ENCODE assay signal across 9 cellular contexts in the genomic region with DNA sequence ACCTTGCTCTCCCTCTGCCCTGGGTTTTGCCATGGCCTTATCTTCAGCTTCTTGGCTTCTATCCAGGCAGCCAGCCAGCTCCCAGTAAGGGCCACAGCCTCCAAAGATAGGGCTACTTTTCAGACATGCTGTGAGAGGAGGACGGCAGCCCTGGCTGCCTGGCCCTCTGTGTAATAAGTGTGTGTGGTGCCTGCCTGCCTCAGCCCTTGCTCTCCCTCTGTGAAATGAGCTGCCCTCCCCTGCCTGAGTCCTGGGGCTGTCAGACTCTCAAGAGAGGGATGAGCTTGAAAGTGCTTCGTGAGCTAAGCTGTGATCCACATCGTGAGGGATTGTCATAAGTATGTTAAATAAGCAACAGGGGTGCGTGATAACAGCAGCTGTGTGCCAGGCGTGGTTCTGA. TPM values are rescaled to one million over a fixed set of nuclear protein-coding genes. Genes with fewer than 3 reads are reported as not detected.
DNase-seq lines count a peak whose midpoint lies in the region; ATAC-seq, FAIRE-seq and TF ChIP-seq lines count a peak whose summit lies in the region.
"Had no signal": no experiment of that assay in that cellular context is flagged by ENCODE, and none has a peak within 500 bp of the region (broad histone marks: within the 10 kb centered on the region; RNA-seq: fewer than 3 reads in every experiment).

No MANE protein-coding gene starts in this region.

- POLR2A ChIA-PET in endothelial cell of umbilical vein (lab: Charles Lee): interaction anchor here (1.2 kb wide), 1 partner anchor 29 kb away, joined by 3 read pairs; no protein-coding TSS in a partner anchor
- POLR2A ChIA-PET in activated CD4-positive, alpha-beta T cell treated with anti-CD3 and anti-CD28 coated beads for 36 hours (lab: Charles Lee): no interaction called here

- no peak overlapping the region for H2AFZ ChIP-seq in endothelial cell of umbilical vein (ENCODE audit: low read depth, low read length)

- H3K79me2 ChIP-seq in endothelial cell of umbilical vein (ENCODE audit: control insufficient read depth, insufficient read depth, low read length): peaks cover 30% of the 10 kb centered on the region

- H3K27ac ChIP-seq in endothelial cell of umbilical vein (ENCODE audit: insufficient read depth, low read depth, low read length) (no peak overlapping the region), uterus (peak overlapping the region; percentile 71 to 72)

- H3K27me3 ChIP-seq in endothelial cell of umbilical vein (ENCODE audit: control insufficient read depth in 2 of 2, insufficient read depth in 2 of 2, low read length in 2 of 2): no peaks in the 10 kb centered on the region
- H3K27me3 ChIP-seq in uterus: no peaks in the 10 kb centered on the region

- peak overlapping the region; percentile 82 for H3K27ac Mint-ChIP-seq in mesothelial cell of epicardium
- no peak overlapping the region for H3K27ac Mint-ChIP-seq in activated CD4-positive, alpha-beta T cell treated with anti-CD3 and anti-CD28 coated beads for 36 hours
- H3K27ac Mint-ChIP-seq: activated naive CD4-positive, alpha-beta T cell treated with anti-CD3 and anti-CD28 coated beads, Interleukin-2, amount 10 ng/mL, durations not matched to agents 7 days and 5 days had no signal

- H3K4me1 Mint-ChIP-seq in mesothelial cell of epicardium: peaks cover 55% of the 10 kb centered on the region
- no peaks in the 10 kb centered on the region for H3K4me1 Mint-ChIP-seq in activated CD4-positive, alpha-beta T cell treated with anti-CD3 and anti-CD28 coated beads for 36 hours
- H3K4me1 Mint-ChIP-seq: activated naive CD4-positive, alpha-beta T cell treated with anti-CD3 and anti-CD28 coated beads, Interleukin-2, amount 10 ng/mL, durations not matched to agents 7 days and 5 days had no signal

- BruUV-seq in endothelial cell of umbilical vein (replicated peaks; lab: Mats Ljungman, UMichigan): no TSS peak

- no peaks in the 10 kb centered on the region for H3K9me3 Mint-ChIP-seq in mesothelial cell of epicardium
- no peaks in the 10 kb centered on the region for H3K9me3 Mint-ChIP-seq in activated CD4-positive, alpha-beta T cell treated with anti-CD3 and anti-CD28 coated beads for 36 hours (ENCODE audit: low read depth)
- H3K9me3 Mint-ChIP-seq: activated naive CD4-positive, alpha-beta T cell treated with anti-CD3 and anti-CD28 coated beads, Interleukin-2, amount 10 ng/mL, durations not matched to agents 7 days and 5 days had no signal

- ATAC-seq in GM18505 (IDR thresholded peaks at IDR 0.05; ENCODE audit: unreplicated experiment): no peak
- no peak for ATAC-seq in activated CD4-positive, alpha-beta T cell treated with anti-CD3 and anti-CD28 coated beads for 36 hours

- H3K4me3 ChIP-seq in endothelial cell of umbilical vein (replicated peaks in 1 of 3; ENCODE audit: insufficient read depth in 1 of 3, low read depth in 1 of 3, low read length in 3 of 3): no peak overlapping the region
- no peak overlapping the region for H3K4me3 ChIP-seq in uterus

- H3K27me3 Mint-ChIP-seq in mesothelial cell of epicardium (ENCODE audit: low read depth): no peaks in the 10 kb centered on the region
- H3K27me3 Mint-ChIP-seq in activated CD4-positive, alpha-beta T cell treated with anti-CD3 and anti-CD28 coated beads for 36 hours: no peaks in the 10 kb centered on the region
- H3K27me3 Mint-ChIP-seq: activated naive CD4-positive, alpha-beta T cell treated with anti-CD3 and anti-CD28 coated beads, Interleukin-2, amount 10 ng/mL, durations not matched to agents 7 days and 5 days had no signal

- H3K9ac ChIP-seq in endothelial cell of umbilical vein (replicated peaks; ENCODE audit: extremely low read depth, insufficient read depth, low read length): no peak overlapping the region

- CTCF ChIA-PET in endothelial cell of umbilical vein (lab: Charles Lee): interaction anchor here (0.6 to 8.9 kb wide), 7 partner anchors 8 to 147 kb away, joined by 3 to 70 read pairs (median 3); no protein-coding TSS in a partner anchor
- CTCF ChIA-PET in activated CD4-positive, alpha-beta T cell treated with anti-CD3 and anti-CD28 coated beads for 36 hours (lab: Charles Lee): interaction anchor here (0.5 to 1.4 kb wide), 7 partner anchors 9 to 66 kb away, joined by 3 to 5 read pairs (median 3); partner anchors contain the start of gene RPS14

- intact Hi-C loops in endothelial cell of umbilical vein (cut with micrococcal nuclease): no loop called here
- intact Hi-C loops in uterus (cut with DNase I; ENCODE audit: low total_unique reads): no loop called here
- intact Hi-C loops in activated CD4-positive, alpha-beta T cell treated with anti-CD3 and anti-CD28 coated beads for 36 hours (cut with DNase I, micrococcal nuclease): no loop called here

- peaks cover 0 to 3% of the 10 kb centered on the region in 2 experiments for H3K36me3 ChIP-seq in endothelial cell of umbilical vein (ENCODE audit: control insufficient read depth in 2 of 2, extremely low read depth in 1 of 2, insufficient read depth in 2 of 2, low read length in 2 of 2)
- H3K36me3 ChIP-seq in uterus: no peaks in the 10 kb centered on the region

- peaks cover 65% of the 10 kb centered on the region for H3K4me1 ChIP-seq in endothelial cell of umbilical vein (ENCODE audit: control insufficient read depth, extremely low read depth, insufficient read depth, low read length)
- peaks cover 6 to 25% of the 10 kb centered on the region in 2 donors for H3K4me1 ChIP-seq in uterus

- no peaks in the 10 kb centered on the region for H4K20me1 ChIP-seq in endothelial cell of umbilical vein (replicated peaks; ENCODE audit: control insufficient read depth, extremely low read depth, insufficient read depth, low read length)

- dilution Hi-C loops in endothelial cell of umbilical vein (cut with MboI; ENCODE audit: extremely low pct_ligation_motif_present, low sequenced_read_pairs): no loop called here

- TF ChIP-seq CTCF in endothelial cell of umbilical vein (IDR thresholded peaks at IDR 0.05; ENCODE audit: extremely low read depth in 1 of 2, insufficient read depth in 1 of 2, low read depth in 1 of 2, low read length in 2 of 2): no peak
- TF ChIP-seq CTCF in mesothelial cell of epicardium (IDR thresholded peaks at IDR 0.05; ENCODE audit: unreplicated experiment): no peak
- no peak for TF ChIP-seq CTCF in uterus (IDR thresholded peaks at IDR 0.05)

- FAIRE-seq in endothelial cell of umbilical vein (lab: Jason Lieb, UNC): peak; percentile 82

- H3K36me3 Mint-ChIP-seq in mesothelial cell of epicardium: no peaks in the 10 kb centered on the region
- no peaks in the 10 kb centered on the region for H3K36me3 Mint-ChIP-seq in activated CD4-positive, alpha-beta T cell treated with anti-CD3 and anti-CD28 coated beads for 36 hours (ENCODE audit: low read depth)
- H3K36me3 Mint-ChIP-seq: activated naive CD4-positive, alpha-beta T cell treated with anti-CD3 and anti-CD28 coated beads, Interleukin-2, amount 10 ng/mL, durations not matched to agents 7 days and 5 days had no signal

- DNase-seq in NCI-H82 (lab: John Stamatoyannopoulos, UW) (peak; percentile 48), NCI-H82 treated with DMSO at 0.1 percent for 48 hours (lab: John Stamatoyannopoulos, UW; ENCODE audit: unreplicated experiment) (no peak), endothelial cell of umbilical vein (ENCODE audit: low read depth, low spot score) (peak; percentile 44), mesothelial cell of epicardium (ENCODE audit: low spot score in 2 of 2, unreplicated experiment in 2 of 2) (no peak), uterus (no peak), retina (no peak)
- DNase-seq in activated CD4-positive, alpha-beta T cell treated with anti-CD3 and anti-CD28 coated beads for 36 hours: no peak
- DNase-seq: activated naive CD4-positive, alpha-beta T cell treated with anti-CD3 and anti-CD28 coated beads, Interleukin-2, amount 10 ng/mL, durations not matched to agents 7 days and 5 days had no signal

- H3K4me2 ChIP-seq in endothelial cell of umbilical vein (ENCODE audit: insufficient read depth, low read length): no peak overlapping the region

- H3K9me3 ChIP-seq in endothelial cell of umbilical vein (replicated peaks; ENCODE audit: control insufficient read depth, insufficient read depth, low read length): no peaks in the 10 kb centered on the region
- no peaks in the 10 kb centered on the region for H3K9me3 ChIP-seq in uterus

- H3K4me3 Mint-ChIP-seq in mesothelial cell of epicardium: no peak overlapping the region
- no peak overlapping the region for H3K4me3 Mint-ChIP-seq in activated CD4-positive, alpha-beta T cell treated with anti-CD3 and anti-CD28 coated beads for 36 hours
- H3K4me3 Mint-ChIP-seq: activated naive CD4-positive, alpha-beta T cell treated with anti-CD3 and anti-CD28 coated beads, Interleukin-2, amount 10 ng/mL, durations not matched to agents 7 days and 5 days had no signal

- TF ChIP-seq POLR2A in endothelial cell of umbilical vein (IDR thresholded peaks at IDR 0.05; ENCODE audit: low read depth, low read length): no peak
- no peak for TF ChIP-seq POLR2A in uterus (IDR thresholded peaks at IDR 0.05)
- TF ChIP-seq POLR2A in GM18505 (IDR thresholded peaks at IDR 0.05; ENCODE audit: borderline replicate concordance, extremely low read depth, insufficient read depth, insufficient read length): no peak

- no peaks in the 10 kb centered on the region for H3K9me1 ChIP-seq in endothelial cell of umbilical vein (replicated peaks; ENCODE audit: control insufficient read depth, extremely low read depth, insufficient read depth, low read length)

TF ChIP-seq in endothelial cell of umbilical vein, 7 proteins besides CTCF, POLR2A, EP300 and RAD21 (continues in another document):
- TF ChIP-seq, protein P1, sequence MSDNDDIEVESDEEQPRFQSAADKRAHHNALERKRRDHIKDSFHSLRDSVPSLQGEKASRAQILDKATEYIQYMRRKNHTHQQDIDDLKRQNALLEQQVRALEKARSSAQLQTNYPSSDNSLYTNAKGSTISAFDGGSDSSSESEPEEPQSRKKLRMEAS (IDR thresholded peaks at IDR 0.05; ENCODE audit: insufficient read depth, insufficient read length): no peak
- TF ChIP-seq MYC (IDR thresholded peaks at IDR 0.05; ENCODE audit: low read depth, low read length) (no peak), JUN (IDR thresholded peaks at IDR 0.05; ENCODE audit: borderline replicate concordance, insufficient read depth, insufficient read length, low read depth) (no peak), POLR2AphosphoS5 (IDR thresholded peaks at IDR 0.05; ENCODE audit: insufficient read depth, low read depth, low read length) (no peak)

RNA-seq across cellular contexts. Expression of gene NDST1, which starts 8.1 kb away (rescaled TPM):
- total RNA-seq in endothelial cell of umbilical vein (86.5 and 102 TPM in 2 replicates), mesothelial cell of epicardium (129 to 132 TPM (median 132 TPM) in 3 replicates), uterus (10 to 100 TPM; 10.9 to 86.0 (median 42.5) TPM)
- polyA plus RNA-seq in endothelial cell of umbilical vein: 38.6 and 42.6 TPM in 2 replicates
- polyA plus RNA-seq in endothelial cell of umbilical vein (2011; cell fraction: cytosol; rRNA removed): 32.7 and 36.4 TPM in 2 replicates
- 52.9 and 53.3 TPM in 2 replicates for polyA plus RNA-seq in endothelial cell of umbilical vein (2011; cell fraction: nucleus; rRNA removed)
- 38.6 and 45.7 TPM in 2 replicates for polyA plus RNA-seq in endothelial cell of umbilical vein (2012)
- 59.5 and 71.2 TPM in 2 replicates for polyA minus RNA-seq in endothelial cell of umbilical vein
- 6.8 TPM for polyA minus RNA-seq in endothelial cell of umbilical vein (2011; cell fraction: cytosol; rRNA and poly(A)+ RNA removed)
- 36.7 and 45.1 TPM in 2 replicates for polyA minus RNA-seq in endothelial cell of umbilical vein (2011; cell fraction: nucleus; rRNA and poly(A)+ RNA removed)
- 1 to 10 TPM; 5.1 to 5.5 TPM for total RNA-seq in activated CD4-positive, alpha-beta T cell treated with anti-CD3 and anti-CD28 coated beads for 36 hours

Comparison
In these comparisons a context has a peak if more than half of its experiments do, and no peak if none do; other contexts are left out.
1. DNase-seq: peak in NCI-H82 (single experiment) and endothelial cell of umbilical vein (single experiment); none in NCI-H82 treated with DMSO at 0.1 percent for 48 hours (single experiment), mesothelial cell of epicardium (0 of 2), uterus (0 of 2), retina (single experiment) and activated CD4-positive, alpha-beta T cell treated with anti-CD3 and anti-CD28 coated beads for 36 hours (single experiment).